ENCODE assay signal across 13 cellular contexts in the genomic region with DNA sequence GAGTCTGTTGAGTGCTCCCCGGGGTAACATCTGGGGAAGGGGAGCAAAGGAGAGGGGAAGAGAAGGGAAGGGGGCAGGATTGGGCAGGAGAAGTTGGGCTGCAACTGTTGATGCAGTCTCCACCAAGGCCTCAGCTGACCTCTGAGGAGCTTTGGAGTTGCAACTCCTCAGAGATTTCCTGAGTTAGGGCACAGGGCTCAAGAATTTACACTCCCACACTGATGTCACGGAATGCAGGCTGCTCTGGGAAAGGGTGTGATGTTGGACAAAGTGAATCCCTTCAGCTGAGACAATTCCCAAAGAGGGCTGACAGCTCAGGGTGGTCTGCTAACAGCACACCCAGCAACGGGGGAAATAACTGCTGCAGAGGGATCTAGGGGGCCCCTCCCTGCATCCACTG.
"Had no signal": no experiment of that assay in that cellular context is flagged by ENCODE, and none has a peak within 500 bp of the region (broad histone marks: within the 10 kb centered on the region; RNA-seq: fewer than 3 reads in every experiment).

No MANE protein-coding gene starts in this region.

- H3K9me3 ChIP-seq: heart left ventricle, neutrophil, transverse colon had no signal

- H3K36me3 ChIP-seq: heart left ventricle, neutrophil, transverse colon had no signal

- H3K27ac ChIP-seq: coronary artery, heart left ventricle, neutrophil, transverse colon had no signal

- H3K4me1 ChIP-seq: transverse colon had no signal

- H3K4me3 ChIP-seq: coronary artery, heart left ventricle, lung, transverse colon had no signal

- H3K27me3 ChIP-seq: neutrophil, transverse colon had no signal

- DNase-seq: activated naive CD4-positive, alpha-beta T cell treated with anti-CD3 and anti-CD28 coated beads for 36 hours; activated naive CD8-positive, alpha-beta T cell treated with anti-CD3 and anti-CD28 coated beads, Interleukin-2, amount 50 U/mL, for 24 hours; central memory CD4-positive, alpha-beta T cell; heart left ventricle; midbrain; stimulated activated CD4-positive, alpha-beta T cell treated with anti-CD3 and anti-CD28 coated beads, Interleukin-4, amount 100 ng/mL, for 1 hour; stimulated activated naive B cell treated with anti-CD40 and anti-IgM and Interleukin-4, amounts not matched to agents 10 μg/mL and 1 μg/mL and 100 μg/mL, for 72 hours; transverse colon had no signal

- ATAC-seq: activated CD4-positive, CD25-positive, alpha-beta regulatory T cell treated with anti-CD3 and anti-CD28 coated beads, Interleukin-2, amount 50 U/mL, for 24 hours; activated naive CD8-positive, alpha-beta T cell treated with anti-CD3 and anti-CD28 coated beads, Interleukin-2, amount 50 U/mL, for 24 hours; esophagus mucosa; heart left ventricle; stimulated activated naive B cell treated with anti-CD40 and anti-IgM and Interleukin-4, amounts not matched to agents 10 μg/mL and 1 μg/mL and 100 μg/mL, for 72 hours had no signal
